ENCODE assay signal across 8 cellular contexts in genomic region chr7:103074519-103075336, GRCh38. TPM values are rescaled to one million over a fixed set of nuclear protein-coding genes. Genes with fewer than 3 reads are reported as not detected.
A peak's percentile ranks its signal among the peaks of the same experiment; 100 is the strongest.
DNase-seq lines count a peak whose midpoint lies in the region; ATAC-seq and TF ChIP-seq lines count a peak whose summit lies in the region.

TSS of gene ARMC10 (plus strand) at chr7:103075140. CDS start at chr7:103075273, 133 bp downstream.
TSS of gene FBXL13 (minus strand) at chr7:103074796.

- TF ChIP-seq POLR2A in right lobe of liver (IDR thresholded peaks at IDR 0.05), result peak; percentile 71

- H3K27ac ChIP-seq in right lobe of liver, result peak within 1 kb of the TSS; percentile 50 to 76 (median 75)

- H3K27me3 Mint-ChIP-seq in CD14-positive monocyte (ENCODE audit: low read depth in 3 of 3), result no peaks in the 10 kb centered on the region
- H3K27me3 Mint-ChIP-seq in dendritic cell treated with granulocyte-macrophage colony-stimulating factor and Interleukin-4, amounts not matched to agents 40 ng/mL and 50 ng/mL, for 4 days, result no peaks in the 10 kb centered on the region

- TF ChIP-seq CTCF in CD14-positive monocyte (IDR thresholded peaks at IDR 0.05), result peak; percentile 66
- peak; percentile 42 to 49 (median 48) for TF ChIP-seq CTCF in right lobe of liver (IDR thresholded peaks at IDR 0.05)

- under 1% methylated on average over 26 of the region's 83 CpGs for WGBS in right lobe of liver (ENCODE audit: insufficient coverage, low coverage, low lambda C conversion rate, missing lambda C conversion rate)

- intact Hi-C loops in CD14-positive monocyte (cut with micrococcal nuclease), result loop anchor here in 1 of 2 donors (5.0 to 10.0 kb wide), 2 partner anchors 73 to 220 kb away; partner anchors contain the start of genes NAPEPLD and PMPCB
- intact Hi-C loops in dendritic cell treated with granulocyte-macrophage colony-stimulating factor and Interleukin-4, amounts not matched to agents 40 ng/mL and 50 ng/mL, for 4 days (cut with micrococcal nuclease), result loop anchor here (2.0 to 5.0 kb wide), 2 partner anchors 74 to 327 kb away; partner anchors contain the start of genes FAM185A and NAPEPLD
- intact Hi-C loops in right lobe of liver (cut with DNase I), result no loop called here

- H3K4me3 Mint-ChIP-seq in CD14-positive monocyte, result peak within 1 kb of the TSS; percentile 93 to 98
- peak within 1 kb of the TSS; percentile 89 for H3K4me3 Mint-ChIP-seq in dendritic cell treated with granulocyte-macrophage colony-stimulating factor and Interleukin-4, amounts not matched to agents 40 ng/mL and 50 ng/mL, for 4 days

- peaks cover 4 to 10% (median 9%) of the 10 kb centered on the region in 7 donors for H3K9me3 Mint-ChIP-seq in CD14-positive monocyte
- H3K9me3 Mint-ChIP-seq in dendritic cell treated with granulocyte-macrophage colony-stimulating factor and Interleukin-4, amounts not matched to agents 40 ng/mL and 50 ng/mL, for 4 days, result peaks cover 7% of the 10 kb centered on the region

- no peaks in the 10 kb centered on the region for H3K27me3 ChIP-seq in right lobe of liver

- no peaks in the 10 kb centered on the region for H3K36me3 ChIP-seq in right lobe of liver

- peak within 1 kb of the TSS; percentile 79 to 97 (median 96) for H3K27ac Mint-ChIP-seq in CD14-positive monocyte
- H3K27ac Mint-ChIP-seq in dendritic cell treated with granulocyte-macrophage colony-stimulating factor and Interleukin-4, amounts not matched to agents 40 ng/mL and 50 ng/mL, for 4 days, result peak within 1 kb of the TSS; percentile 81

- H3K4me1 ChIP-seq in right lobe of liver, result peaks cover 0 to 15% (median 2%) of the 10 kb centered on the region in 4 donors

- ATAC-seq in GM19372 (IDR thresholded peaks at IDR 0.05; ENCODE audit: low read depth, unreplicated experiment) (peak; percentile 86), HG03521 (IDR thresholded peaks at IDR 0.05; ENCODE audit: unreplicated experiment) (peak; percentile 87), right lobe of liver (peak; percentile 92 to 97 (median 94))

- peak; percentile 91 for DNase-seq in CD14-positive monocyte (ENCODE audit: low spot score)
- peak; percentile 95 for DNase-seq in NCI-H526 treated with DMSO at 0.1 percent for 48 hours (lab: John Stamatoyannopoulos, UW)
- DNase-seq in activated CD4-positive, alpha-beta T cell treated with anti-CD3 and anti-CD28 coated beads, Interleukin-2, amount 50 U/mL, for 1 hour, result peak; percentile 88
- DNase-seq in right lobe of liver, result peak; percentile 93 to 95 (median 93)
- peak; percentile 91 for DNase-seq in stimulated activated CD4-positive, alpha-beta T cell treated with anti-CD3 and anti-CD28 coated beads, Interleukin-4, amount 100 ng/mL, for 24 hours

- H3K9me3 ChIP-seq in right lobe of liver, result no peaks in the 10 kb centered on the region

- H3K4me3 ChIP-seq in right lobe of liver, result peak within 1 kb of the TSS; percentile 76 to 92 (median 80)

- peaks cover 41% of the 10 kb centered on the region for H3K4me1 Mint-ChIP-seq in CD14-positive monocyte
- peaks cover 32% of the 10 kb centered on the region for H3K4me1 Mint-ChIP-seq in dendritic cell treated with granulocyte-macrophage colony-stimulating factor and Interleukin-4, amounts not matched to agents 40 ng/mL and 50 ng/mL, for 4 days (ENCODE audit: low read depth)

- H3K36me3 Mint-ChIP-seq in CD14-positive monocyte, result peaks cover under 1 to 10% of the 10 kb centered on the region in 2 donors
- peaks cover 29% of the 10 kb centered on the region for H3K36me3 Mint-ChIP-seq in dendritic cell treated with granulocyte-macrophage colony-stimulating factor and Interleukin-4, amounts not matched to agents 40 ng/mL and 50 ng/mL, for 4 days (ENCODE audit: low read depth)

RNA-seq across cellular contexts. Expression of gene ARMC10, which starts in this region (rescaled TPM):
- 10 to 100 TPM; 55.1 to 60.1 TPM for polyA plus RNA-seq in CD14-positive monocyte
- 10 to 100 TPM; 18.4 to 33.4 (median 22.8) TPM for total RNA-seq in right lobe of liver

RNA-seq across cellular contexts. Expression of gene FBXL13, which starts in this region (rescaled TPM):
- polyA plus RNA-seq in CD14-positive monocyte, result not detected
- total RNA-seq in right lobe of liver, result under 1 TPM in 4 of 6 experiments, not detected in 2; 0.12 to 0.31 (median 0.20) TPM

Comparison
In these comparisons a context has a peak if more than half of its experiments do, and no peak if none do; other contexts are left out.
1. Peak in every context shown above with its lines: DNase-seq, ATAC-seq, H3K4me3 ChIP-seq and H3K27ac ChIP-seq.